Comparison of ENCODE assay signal across 8 cellular contexts in genomic region chr5:71455427-71456361, GRCh38. TPM values are rescaled to one million over a fixed set of nuclear protein-coding genes. Genes with fewer than 3 reads are reported as not detected.
DNase-seq lines count a peak whose midpoint lies in the region; ATAC-seq and TF ChIP-seq lines count a peak whose summit lies in the region.

TSS of gene BDP1 (plus strand) at chr5:71455651. CDS start at chr5:71455878, 227 bp downstream.

- H3K9me3 Mint-ChIP-seq in activated CD4-positive, alpha-beta T cell treated with anti-CD3 and anti-CD28 coated beads, Interleukin-2, amount 10 ng/mL, durations not matched to agents 24 days and 14 days, result peaks cover 3% of the 10 kb centered on the region

- H3K27ac Mint-ChIP-seq in activated CD4-positive, alpha-beta T cell treated with anti-CD3 and anti-CD28 coated beads, Interleukin-2, amount 10 ng/mL, durations not matched to agents 24 days and 14 days, result peak within 1 kb of the TSS; percentile 99

- peaks cover 2% of the 10 kb centered on the region for H3K27me3 Mint-ChIP-seq in activated CD4-positive, alpha-beta T cell treated with anti-CD3 and anti-CD28 coated beads, Interleukin-2, amount 10 ng/mL, durations not matched to agents 24 days and 14 days

- peaks cover 24% of the 10 kb centered on the region for H3K36me3 Mint-ChIP-seq in activated CD4-positive, alpha-beta T cell treated with anti-CD3 and anti-CD28 coated beads, Interleukin-2, amount 10 ng/mL, durations not matched to agents 24 days and 14 days (ENCODE audit: low read depth)

- H3K4me3 ChIP-seq in coronary artery, result peak within 1 kb of the TSS; percentile 77

- intact Hi-C loops in activated CD4-positive, alpha-beta T cell treated with anti-CD3 and anti-CD28 coated beads, Interleukin-2, amount 10 ng/mL, durations not matched to agents 24 days and 14 days (cut with micrococcal nuclease), result loop anchor here (1.0 to 5.0 kb wide), 4 partner anchors 132 to 853 kb away; partner anchors contain the start of gene MCCC2

- no peak for TF ChIP-seq CTCF in coronary artery (IDR thresholded peaks at IDR 0.05)

- H3K4me1 Mint-ChIP-seq in activated CD4-positive, alpha-beta T cell treated with anti-CD3 and anti-CD28 coated beads, Interleukin-2, amount 10 ng/mL, durations not matched to agents 24 days and 14 days, result peaks cover 23% of the 10 kb centered on the region

- DNase-seq in C1 segment of cervical spinal cord (lab: John Stamatoyannopoulos, UW) (peak; percentile 73 to 96 (median 92)), NCI-H526 treated with DMSO at 0.1 percent for 48 hours (lab: John Stamatoyannopoulos, UW) (peak; percentile 70), coronary artery (ENCODE audit: low spot score) (peak; percentile 96)
- DNase-seq in activated CD4-positive, alpha-beta T cell treated with anti-CD3 and anti-CD28 coated beads, Interleukin-2, amount 10 ng/mL, durations not matched to agents 24 days and 14 days, result peak; percentile 99
- peak; percentile 94 to 95 for DNase-seq in stimulated activated CD4-positive, alpha-beta T cell treated with anti-CD3 and anti-CD28 coated beads, Interleukin-1b, Interleukin-23, amount 100 ng/mL, for 4 hours (ENCODE audit: low read depth in 2 of 2)

- H3K4me3 Mint-ChIP-seq in activated CD4-positive, alpha-beta T cell treated with anti-CD3 and anti-CD28 coated beads, Interleukin-2, amount 10 ng/mL, durations not matched to agents 24 days and 14 days, result peak within 1 kb of the TSS; percentile 97

- ATAC-seq in GM19328 (IDR thresholded peaks at IDR 0.05; ENCODE audit: unreplicated experiment), result peak; percentile 90
- ATAC-seq in HG03520 (IDR thresholded peaks at IDR 0.05; ENCODE audit: unreplicated experiment), result peak; percentile 93

- H3K27ac ChIP-seq in coronary artery, result peak within 1 kb of the TSS; percentile 85 to 94
- H3K27ac ChIP-seq in layer of hippocampus (ENCODE audit: low read depth, low read length), result peak within 1 kb of the TSS; percentile 65

- H3K27me3 ChIP-seq in layer of hippocampus (ENCODE audit: control insufficient read depth, insufficient read depth, low read length), result no peaks in the 10 kb centered on the region

RNA-seq across cellular contexts. Expression of gene BDP1, which starts in this region (rescaled TPM):
- total RNA-seq in activated CD4-positive, alpha-beta T cell treated with anti-CD3 and anti-CD28 coated beads, Interleukin-2, amount 10 ng/mL, durations not matched to agents 24 days and 14 days, result 39.1 and 39.4 TPM in 2 replicates

Comparison
In these comparisons a context has a peak if more than half of its experiments do, and no peak if none do; other contexts are left out.
1. Peak in every context shown above with its lines: DNase-seq, ATAC-seq, H3K4me3 ChIP-seq and H3K27ac ChIP-seq.